Comparison of ENCODE assay signal across 29 cellular contexts in genomic region chr18:70113511-70113910, GRCh38.
DNase-seq lines count a peak whose midpoint lies in the region; ATAC-seq and TF ChIP-seq lines count a peak whose summit lies in the region.
"Had no signal": no experiment of that assay in that cellular context is flagged by ENCODE, and none has a peak within 500 bp of the region (broad histone marks: within the 10 kb centered on the region; RNA-seq: fewer than 3 reads in every experiment).

No MANE protein-coding gene starts in this region.

- BruUV-seq in IMR-90 (replicated peaks; lab: Mats Ljungman, UMichigan) = no TSS peak

- no peak overlapping the region for H2BK5ac ChIP-seq in IMR-90 (ENCODE audit: low read depth, low read length, poor library complexity, severe bottlenecking)

- dilution Hi-C loops in IMR-90 (cut with HindIII; ENCODE audit: low sequenced_read_pairs, unreplicated experiment) = no loop called here

- no CpG with 5 or more reads among the region's 1 CpG for WGBS in IMR-90 (ENCODE audit: extremely low coverage in 2 of 2, insufficient read length in 1 of 2), 2 experiments
- WGBS in psoas muscle, 3 donors = 40 to 58% (median 40%) methylated on average over 1 of the region's 1 CpG

- H4K91ac ChIP-seq in IMR-90 (ENCODE audit: insufficient read depth, low read depth, low read length) = no peak overlapping the region

- H3K4me3 ChIP-seq in IMR-90 (ENCODE audit: insufficient read depth, low read depth, low read length) = no peak overlapping the region
- no peak overlapping the region for H3K4me3 ChIP-seq in psoas muscle
- H3K4me3 ChIP-seq: A549; BLaER1; BLaER1 treated with 17β-estradiol and CSF1 and Interleukin-3, amounts not matched to agents 10 nM and 100 nM had no signal

- TF ChIP-seq CTCF in IMR-90 (conservative IDR thresholded peaks at IDR 0.05; ENCODE audit: low read depth, low read length) (no peak), psoas muscle (IDR thresholded peaks at IDR 0.05) (no peak)

- H3K9ac ChIP-seq in IMR-90 (ENCODE audit: low read depth, low read length) = no peak overlapping the region
- H3K9ac ChIP-seq: BLaER1; BLaER1 treated with 17β-estradiol and CSF1 and Interleukin-3, amounts not matched to agents 10 nM and 100 nM had no signal

- CTCF ChIA-PET in IMR-90 (lab: Yijun Ruan, JAX) = no interaction called here

- 0 out of 2 replicates have a peak overlapping the region, but pooled peaks have one; percentile 21 for H3K14ac ChIP-seq in IMR-90 (replicated peaks; ENCODE audit: low read depth, low read length)

- H3K23ac ChIP-seq in IMR-90 (ENCODE audit: low read depth, low read length) = no peak overlapping the region

- H2BK20ac ChIP-seq in IMR-90 (ENCODE audit: low read depth, low read length) = no peak overlapping the region

- DNase-seq in IMR-90 = no peak
- no peak for DNase-seq in psoas muscle
- DNase-seq in H4 (ENCODE audit: low spot score) = no peak
- DNase-seq: 8988T; ACHN; AML-193; BE2C; C1 segment of cervical spinal cord; Caco-2; Calu3; CD4-positive, alpha-beta memory T cell; CD4-positive, alpha-beta T cell; CD4-positive, CD25-positive, alpha-beta regulatory T cell; CD8-positive, alpha-beta memory T cell; CD8-positive, alpha-beta T cell; COR-L47; DMS 273 treated with DMSO at 0.1 percent for 48 hours; DMS153; DMS53; DMS79; DMS79 treated with DMSO at 0.1 percent for 48 hours; DND-41; EL had no signal

- POLR2A ChIA-PET in IMR-90 (lab: Charles Lee; ENCODE audit: unreplicated experiment) = no interaction called here

- no peak overlapping the region for H3K4ac ChIP-seq in IMR-90 (ENCODE audit: low read depth, low read length)

- H3K27me3 ChIP-seq in IMR-90 (ENCODE audit: control insufficient read depth, insufficient read depth, low read length) (no peaks in the 10 kb centered on the region), psoas muscle (ENCODE audit: insufficient read depth in 3 of 3, low read length in 2 of 3) (no peaks in the 10 kb centered on the region)
- H3K27me3 ChIP-seq: BE2C; BLaER1; BLaER1 treated with 17β-estradiol and CSF1 and Interleukin-3, amounts not matched to agents 10 nM and 100 nM had no signal

- TF ChIP-seq POLR2A in IMR-90 (IDR thresholded peaks at IDR 0.05; ENCODE audit: low read depth, low read length) = no peak

- no peak overlapping the region for H2AFZ ChIP-seq in IMR-90 (replicated peaks; ENCODE audit: low read length, poor library complexity)

- H3K4me2 ChIP-seq in IMR-90 (ENCODE audit: low read depth, low read length) = no peak overlapping the region
- H3K4me2 ChIP-seq: A549; BLaER1; BLaER1 treated with 17β-estradiol and CSF1 and Interleukin-3, amounts not matched to agents 10 nM and 100 nM had no signal

- peaks cover 2% of the 10 kb centered on the region for H3K4me1 ChIP-seq in IMR-90 (ENCODE audit: control insufficient read depth, insufficient read depth, low read length)
- H3K4me1 ChIP-seq in psoas muscle = peaks cover 10% of the 10 kb centered on the region
- H3K4me1 ChIP-seq: A549, BE2C, BLaER1, Caco-2 had no signal

- no peaks in the 10 kb centered on the region for H3K9me1 ChIP-seq in IMR-90 (ENCODE audit: insufficient read depth, low read length)

- no peak overlapping the region for H2BK120ac ChIP-seq in IMR-90 (ENCODE audit: low read depth, low read length)

- in situ Hi-C loops in IMR-90 (cut with MboI; ENCODE audit: low sequenced_read_pairs) = no loop called here

- H3K36me3 ChIP-seq in IMR-90 (ENCODE audit: control insufficient read depth, insufficient read depth, low read length) (no peaks in the 10 kb centered on the region), psoas muscle (ENCODE audit: insufficient read depth in 1 of 2, low read depth in 1 of 2) (peaks cover 0 to 13% of the 10 kb centered on the region in 2 donors)
- H3K36me3 ChIP-seq: BE2C had no signal

- no peak for TF ChIP-seq RAD21 in IMR-90 (IDR thresholded peaks at IDR 0.05; ENCODE audit: low read length)

- no peak overlapping the region for H4K5ac ChIP-seq in IMR-90 (ENCODE audit: low read depth, low read length)

- no peak overlapping the region for H3K18ac ChIP-seq in IMR-90 (ENCODE audit: low read depth, low read length)

- H3K9me3 ChIP-seq in IMR-90 (ENCODE audit: control insufficient read depth, insufficient read depth, low read length) (no peaks in the 10 kb centered on the region), psoas muscle (no peaks in the 10 kb centered on the region)
- H3K9me3 ChIP-seq: A549, BE2C, BLaER1, Caco-2 had no signal

- H3K27ac ChIP-seq in IMR-90 (ENCODE audit: insufficient read depth, low read length) (no peak overlapping the region), psoas muscle (no peak overlapping the region)
- H3K27ac ChIP-seq: 22Rv1; A549; BLaER1; BLaER1 treated with 17β-estradiol and CSF1 and Interleukin-3, amounts not matched to agents 10 nM and 100 nM; C4-2B had no signal

- H3K79me1 ChIP-seq in IMR-90 (ENCODE audit: low read depth in 1 of 2, low read length in 2 of 2) = no peaks in the 10 kb centered on the region; a peak in 1 of 4 replicates

- no peak for ATAC-seq in IMR-90 (ENCODE audit: low read depth)
- peak in 3 of 4 donors; percentile 48 to 76 (median 54) for ATAC-seq in psoas muscle
- no peak for ATAC-seq in HG03571 (IDR thresholded peaks at IDR 0.05; ENCODE audit: unreplicated experiment)
- ATAC-seq: A549; CD8-positive, alpha-beta T cell had no signal

- no peak overlapping the region for H2AK9ac ChIP-seq in IMR-90 (replicated peaks; ENCODE audit: low read depth, low read length, poor library complexity)

- no peak overlapping the region for H4K8ac ChIP-seq in IMR-90 (ENCODE audit: low read depth in 2 of 2, low read length in 2 of 2)

- no peak overlapping the region for H2AK5ac ChIP-seq in IMR-90 (ENCODE audit: low read depth, low read length)

- intact Hi-C loops in IMR-90 (cut with micrococcal nuclease) = no loop called here
- intact Hi-C loops in psoas muscle (cut with DNase I) = no loop called here

- no peak overlapping the region for H2BK15ac ChIP-seq in IMR-90 (ENCODE audit: low read depth, low read length)

- no peaks in the 10 kb centered on the region for H4K20me1 ChIP-seq in IMR-90 (ENCODE audit: insufficient read depth, low read length)
- H4K20me1 ChIP-seq: BLaER1; BLaER1 treated with 17β-estradiol and CSF1 and Interleukin-3, amounts not matched to agents 10 nM and 100 nM had no signal

- H3K56ac ChIP-seq in IMR-90 (ENCODE audit: extremely low read depth, insufficient read depth, low read length) = no peak overlapping the region

TF ChIP-seq in IMR-90, 13 proteins besides CTCF, POLR2A, EP300 and RAD21:
- no peak for TF ChIP-seq RCOR1 (IDR thresholded peaks at IDR 0.05; ENCODE audit: insufficient replicate concordance, low read length)
TF ChIP-seq in IMR-90: peak in this region for 0.

Comparison
In these comparisons a context has a peak if more than half of its experiments do, and no peak if none do; other contexts are left out.
1. ATAC-seq: peak in psoas muscle (3 of 4); none in IMR-90 (single experiment) and HG03571 (single experiment).